9 cellular contexts compared by ENCODE assay signal in genomic region chr3:152197451-152197850, GRCh38.
DNase-seq lines count a peak whose midpoint lies in the region; ATAC-seq and TF ChIP-seq lines count a peak whose summit lies in the region.
"Had no signal": no experiment of that assay in that cellular context is flagged by ENCODE, and none has a peak within 500 bp of the region (broad histone marks: within the 10 kb centered on the region; RNA-seq: fewer than 3 reads in every experiment).

No MANE protein-coding gene starts in this region.

- H3K4me2 ChIP-seq in KMS-11 (peak overlapping the region; percentile 85), osteoblast (ENCODE audit: insufficient read depth, low read length) (peak overlapping the region; percentile 56)

- peak overlapping the region; percentile 72 for H3K9ac ChIP-seq in KMS-11
- H3K9ac ChIP-seq in adipocyte (ENCODE audit: low read length): peak overlapping the region; percentile 61

- H3K27me3 ChIP-seq in KMS-11 (ENCODE audit: insufficient read depth, low read depth) (no peaks in the 10 kb centered on the region), adipocyte (replicated peaks; ENCODE audit: control insufficient read depth, insufficient read depth, low read length) (no peaks in the 10 kb centered on the region), osteoblast (ENCODE audit: insufficient read depth, low read length) (no peaks in the 10 kb centered on the region), breast epithelium (no peaks in the 10 kb centered on the region)

- H3K9me3 ChIP-seq in adipocyte (ENCODE audit: control insufficient read depth, low read length) (no peaks in the 10 kb centered on the region), osteoblast (ENCODE audit: low read depth, low read length) (no peaks in the 10 kb centered on the region), breast epithelium (no peaks in the 10 kb centered on the region)

- H3K4me3 ChIP-seq in KMS-11 (IDR thresholded peaks at IDR 0.05; ENCODE audit: insufficient read depth, low read depth, low read length) (no peak overlapping the region), adipocyte (ENCODE audit: low read length) (peak overlapping the region; percentile 68), osteoblast (ENCODE audit: insufficient read depth, low read length) (no peak overlapping the region), breast epithelium (no peak overlapping the region)

- no peak for ATAC-seq in left lobe of liver

- H3K4me1 ChIP-seq in KMS-11 (ENCODE audit: low read depth, poor library complexity, severe bottlenecking) (peaks cover 93% of the 10 kb centered on the region), adipocyte (ENCODE audit: control insufficient read depth, insufficient read depth, low read length) (peaks cover 28% of the 10 kb centered on the region), osteoblast (ENCODE audit: insufficient read depth, low read length) (peaks cover 12% of the 10 kb centered on the region), breast epithelium (no peaks in the 10 kb centered on the region)

- H3K79me2 ChIP-seq in KMS-11 (ENCODE audit: insufficient read depth, low read depth) (peaks cover 80% of the 10 kb centered on the region), osteoblast (ENCODE audit: insufficient read depth, low read length) (no peaks in the 10 kb centered on the region)

- peak; percentile 63 for DNase-seq in CD1c-positive myeloid dendritic cell (ENCODE audit: extremely low spot score)
- no peak for DNase-seq in adipocyte (ENCODE audit: low read depth)
- DNase-seq in osteoblast (ENCODE audit: insufficient read length, low spot score, missing footprints): peak; percentile 62
- no peak for DNase-seq in ACHN
- DNase-seq in breast epithelium (ENCODE audit: low spot score in 2 of 2): no peak
- no peak for DNase-seq in NCI-H510A treated with DMSO at 0.1 percent for 48 hours (lab: John Stamatoyannopoulos, UW)
- DNase-seq in left lobe of liver (ENCODE audit: low spot score): no peak
- DNase-seq: NCI-H1105 treated with DMSO at 0.1 percent for 48 hours had no signal

- H3K36me3 ChIP-seq in KMS-11 (ENCODE audit: insufficient read depth) (no peaks in the 10 kb centered on the region), adipocyte (ENCODE audit: control insufficient read depth, insufficient read depth, low read length, severe bottlenecking) (no peaks in the 10 kb centered on the region), osteoblast (ENCODE audit: insufficient read depth, low read length) (no peaks in the 10 kb centered on the region), breast epithelium (no peaks in the 10 kb centered on the region)

- intact Hi-C loops in breast epithelium (cut with DNase I; ENCODE audit: low total_unique reads): no loop called here

- H3K27ac ChIP-seq in KMS-11: peak overlapping the region; percentile 87
- peak overlapping the region; percentile 32 for H3K27ac ChIP-seq in osteoblast (ENCODE audit: low read depth, low read length)
- peak overlapping the region in 1 of 2 donors; percentile 5 for H3K27ac ChIP-seq in breast epithelium

- in situ Hi-C loops in ACHN (cut with HindIII; ENCODE audit: low pct_ligation_motif_present, low pct_unique_long_range_greater_than_20kb, low sequenced_read_pairs): no loop called here

- TF ChIP-seq CTCF in KMS-11 (conservative IDR thresholded peaks at IDR 0.05; ENCODE audit: low read depth, low read length): no peak
- no peak for TF ChIP-seq CTCF in osteoblast (IDR thresholded peaks at IDR 0.05; ENCODE audit: extremely low read depth, low read depth, low read length)
- no peak for TF ChIP-seq CTCF in breast epithelium (IDR thresholded peaks at IDR 0.05)

- H4K20me1 ChIP-seq in KMS-11 (ENCODE audit: insufficient read depth) (no peaks in the 10 kb centered on the region), osteoblast (ENCODE audit: insufficient read depth, low read length) (no peaks in the 10 kb centered on the region)

- 0 out of 2 replicates have a peak overlapping the region, but pooled peaks have one; percentile 6 for H2AFZ ChIP-seq in KMS-11 (ENCODE audit: low read depth)
- H2AFZ ChIP-seq in osteoblast (ENCODE audit: low read length): peak overlapping the region; percentile 71

- TF ChIP-seq POLR2A in breast epithelium (IDR thresholded peaks at IDR 0.05): no peak

Comparison
In these comparisons a context has a peak if more than half of its experiments do, and no peak if none do; other contexts are left out.
1. DNase-seq: peak in CD1c-positive myeloid dendritic cell (single experiment) and osteoblast (single experiment); none in adipocyte (single experiment), ACHN (single experiment), breast epithelium (0 of 2), NCI-H510A treated with DMSO at 0.1 percent for 48 hours (single experiment) and left lobe of liver (single experiment).